In the genomic region with DNA sequence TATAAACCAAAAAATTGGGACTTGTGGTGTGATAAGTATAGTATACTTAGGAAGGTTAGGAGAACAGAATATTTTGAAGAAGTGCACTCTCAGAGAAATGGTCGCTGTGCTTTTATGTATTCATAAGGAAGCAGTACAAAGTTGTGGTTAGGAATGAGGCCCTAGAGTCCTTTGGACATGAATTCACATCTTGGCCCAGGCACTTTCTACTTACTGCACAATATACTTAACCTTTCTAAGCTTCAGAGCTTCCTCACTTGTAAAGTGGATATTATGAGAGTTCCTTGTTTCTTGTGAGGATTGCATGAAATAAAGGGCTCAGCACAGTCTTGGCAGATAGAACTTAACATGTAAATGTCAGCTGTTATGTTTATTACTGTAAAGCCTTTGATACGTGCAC, we compare ENCODE assay signal across 16 cellular contexts. TPM values are rescaled to one million over a fixed set of nuclear protein-coding genes. Genes with fewer than 3 reads are reported as not detected.
DNase-seq lines count a peak whose midpoint lies in the region; ATAC-seq, FAIRE-seq and TF ChIP-seq lines count a peak whose summit lies in the region.
"Had no signal": no experiment of that assay in that cellular context is flagged by ENCODE, and none has a peak within 500 bp of the region (broad histone marks: within the 10 kb centered on the region; RNA-seq: fewer than 3 reads in every experiment).

No MANE protein-coding gene starts in this region.

- H3K9me3 Mint-ChIP-seq in nephron: no peaks in the 10 kb centered on the region

- TF ChIP-seq CTCF in GM12878 (IDR thresholded peaks at IDR 0.05 in 2 of 3, conservative IDR thresholded peaks at IDR 0.05 in 1 of 3; ENCODE audit: control insufficient read depth in 2 of 3, extremely low read depth in 1 of 3, insufficient read depth in 1 of 3, low read depth in 3 of 3, low read length in 3 of 3): no peak
- TF ChIP-seq CTCF in nephron (IDR thresholded peaks at IDR 0.05; ENCODE audit: unreplicated experiment in 3 of 3): no peak

- no peaks in the 10 kb centered on the region for H3K79me2 ChIP-seq in GM12878 (ENCODE audit: control insufficient read depth, insufficient read depth, low read length)

- RAD21 ChIA-PET in GM12878 (lab: Charles Lee; ENCODE audit: unreplicated experiment): no interaction called here

- CTCF ChIA-PET in GM12878 (lab: Yijun Ruan, JAX): interaction anchor here (0.6 to 2.9 kb wide), 4 partner anchors 12 to 232 kb away, joined by 3 to 9 read pairs (median 4); a partner anchor contains a TSS

- no peak for FAIRE-seq in GM12878 (lab: Jason Lieb, UNC)

- H3K4me1 ChIP-seq in GM12878 (ENCODE audit: control insufficient read depth, insufficient read depth, low read length) (no peaks in the 10 kb centered on the region), urinary bladder (ENCODE audit: insufficient read depth) (no peaks in the 10 kb centered on the region)
- H3K4me1 ChIP-seq: BLaER1 had no signal

- POLR2A ChIA-PET in GM12878 (lab: Charles Lee): interaction anchor here (0.5 to 1.0 kb wide), 2 partner anchors 9 to 435 kb away, joined by 3 to 4 read pairs; no protein-coding TSS in a partner anchor

- H3K4me1 Mint-ChIP-seq in nephron: peaks cover 24% of the 10 kb centered on the region

- no peaks in the 10 kb centered on the region for H3K27me3 Mint-ChIP-seq in nephron (ENCODE audit: low read depth)

- H2AFZ ChIP-seq in GM12878 (ENCODE audit: control insufficient read depth, low read depth, low read length): no peak overlapping the region

- no peaks in the 10 kb centered on the region for H3K36me3 Mint-ChIP-seq in nephron (ENCODE audit: low read depth)

- H3K9me3 ChIP-seq in GM12878 (replicated peaks; ENCODE audit: control insufficient read depth, insufficient read depth, low read length): no peaks in the 10 kb centered on the region
- H3K9me3 ChIP-seq: BLaER1 had no signal

- ATAC-seq in GM12878: no peak
- ATAC-seq: HCT116, Panc1 had no signal

- in situ Hi-C loops in GM12878 (cut with MboI): no loop called here

- no peak for TF ChIP-seq EP300 in GM12878 (IDR thresholded peaks at IDR 0.05; ENCODE audit: borderline replicate concordance in 1 of 2, control insufficient read depth in 1 of 2, low read depth in 2 of 2, low read length in 2 of 2)

- no peak overlapping the region for H3K9ac ChIP-seq in GM12878 (ENCODE audit: control insufficient read depth, insufficient read depth, low read length)
- H3K9ac ChIP-seq: BLaER1 had no signal

- H3K27me3 ChIP-seq in GM12878 (replicated peaks in 1 of 2; ENCODE audit: control insufficient read depth in 2 of 2, insufficient read depth in 2 of 2, low read length in 1 of 2): no peaks in the 10 kb centered on the region
- H3K27me3 ChIP-seq: BLaER1 had no signal

- no peak overlapping the region for H3K4me2 ChIP-seq in GM12878 (ENCODE audit: control insufficient read depth, insufficient read depth)
- H3K4me2 ChIP-seq: BLaER1 had no signal

- peak; percentile 30 for DNase-seq in SIG-M5 treated with dmso at 0.1 percent for 504 hours (lab: John Stamatoyannopoulos, UW; ENCODE audit: unreplicated experiment)
- no peak for DNase-seq in SIG-M5 (lab: John Stamatoyannopoulos, UW)
- no peak for DNase-seq in GM12878 (ENCODE audit: low read depth, low spot score)
- DNase-seq in NCI-H2107 treated with DMSO at 0.1 percent for 48 hours (lab: John Stamatoyannopoulos, UW; ENCODE audit: unreplicated experiment): no peak
- no peak for DNase-seq in kidney tubule cell (ENCODE audit: low spot score)
- DNase-seq in caudate nucleus (lab: John Stamatoyannopoulos, UW): no peak
- DNase-seq: DMS 273 treated with DMSO at 0.1 percent for 48 hours, NCI-H1092 treated with DMSO at 0.1 percent for 48 hours, NCI-H1694 treated with DMSO at 0.1 percent for 48 hours, Right ventricle myocardium superior had no signal

- H3K27ac Mint-ChIP-seq in nephron: peak overlapping the region; percentile 33 to 86 (median 84)

- intact Hi-C loops in GM12878 (cut with micrococcal nuclease; ENCODE audit: unreplicated experiment): no loop called here

- H3K4me3 ChIP-seq in GM12878 (no peak overlapping the region), urinary bladder (ENCODE audit: low read depth, low read length) (no peak overlapping the region)
- H3K4me3 ChIP-seq: BLaER1 had no signal

- SMC1A ChIA-PET in GM12878 (lab: Charles Lee; ENCODE audit: uncharacterized antibody, unreplicated experiment): interaction anchor here (2.0 kb wide), 1 partner anchor 68 kb away, joined by 5 read pairs; no protein-coding TSS in a partner anchor

- H4K20me1 ChIP-seq in GM12878 (ENCODE audit: control insufficient read depth, insufficient read depth): no peaks in the 10 kb centered on the region
- H4K20me1 ChIP-seq: BLaER1 had no signal

- no peak overlapping the region for H3K4me3 Mint-ChIP-seq in nephron

- TF ChIP-seq POLR2A in GM12878 (IDR thresholded peaks at IDR 0.05; ENCODE audit: low read depth, low read length): no peak

- H3K27ac ChIP-seq in GM12878 (ENCODE audit: control insufficient read depth, insufficient read depth) (no peak overlapping the region), urinary bladder (ENCODE audit: low read depth) (peak overlapping the region; percentile 10), caudate nucleus (ENCODE audit: low read depth, low read length) (no peak overlapping the region)
- H3K27ac ChIP-seq: 22Rv1, BLaER1 had no signal

- no TSS peak for BruUV-seq in GM12878 (replicated peaks; lab: Mats Ljungman, UMichigan)

- 24% methylated on average over 2 of the region's 2 CpGs for WGBS in GM12878 (ENCODE audit: insufficient coverage, insufficient replicate concordance, low lambda C conversion rate, missing lambda C conversion rate)
- WGBS in urinary bladder: 27% methylated on average over 2 of the region's 2 CpGs

- no peak for TF ChIP-seq RAD21 in GM12878 (IDR thresholded peaks at IDR 0.05; ENCODE audit: insufficient read depth, low read depth, low read length)

- H3K36me3 ChIP-seq in GM12878 (ENCODE audit: control insufficient read depth in 2 of 2, insufficient read depth in 2 of 2, low read length in 1 of 2): no peaks in the 10 kb centered on the region
- no peaks in the 10 kb centered on the region for H3K36me3 ChIP-seq in urinary bladder (ENCODE audit: insufficient read depth)
- H3K36me3 ChIP-seq: BLaER1 had no signal

TF ChIP-seq in GM12878, 131 proteins besides CTCF, POLR2A, EP300 and RAD21:
- TF ChIP-seq RUNX3 (IDR thresholded peaks at IDR 0.05; ENCODE audit: low read length) (peak; percentile 39; the same call in 1 of the 2 replicates), IKZF2 (IDR thresholded peaks at IDR 0.05) (no peak)

RNA-seq across cellular contexts. Expression of a gene that starts 21.0 kb away (rescaled TPM):
- total RNA-seq in GM12878 (2013; cell fraction: nucleolus; rRNA removed): 55.2 and 56.0 TPM in 2 replicates
- total RNA-seq in GM12878 (2014; rRNA removed): 24.5 and 31.5 TPM in 2 replicates
- 33.3 and 33.8 TPM in 2 replicates for total RNA-seq in GM12878 (2014; rRNA removed; fragmentation: Illumina TruSeq; extraction: Trizol)
- total RNA-seq in GM12878 (2021): 35.0 and 35.3 TPM in 2 replicates
- polyA plus RNA-seq in GM12878 (2011; ENCODE audit: low read depth): 31.5 TPM
- polyA plus RNA-seq in GM12878 (2011; rRNA removed): 88.7 and 96.8 TPM in 2 replicates
- polyA plus RNA-seq in GM12878 (2011; cell fraction: cytosol; rRNA removed): 108 and 110 TPM in 2 replicates
- polyA plus RNA-seq in GM12878 (2011; cell fraction: nucleus; rRNA removed): 39.5 and 50.6 TPM in 2 replicates
- polyA plus RNA-seq in GM12878 (2012): 34.3 and 41.9 TPM in 2 replicates
- polyA plus RNA-seq in GM12878 (2014; fragmentation: Illumina TruSeq; extraction: Trizol): 39.8 and 41.9 TPM in 2 replicates
- 10 to 100 TPM; 37.8 to 55.6 TPM for polyA plus RNA-seq in GM12878 (2014; fragmentation: Nextera tagmentation; extraction: Ambion mirVana)
- polyA plus RNA-seq in GM12878 (2014; rRNA removed): 31.8 and 34.0 TPM in 2 replicates
- polyA plus RNA-seq in GM12878 (2016; fragmentation: Nextera tagmentation; extraction: Ambion mirVana): 10 to 100 TPM; 59.0 to 59.8 TPM
- 242 and 250 TPM in 2 replicates for polyA minus RNA-seq in GM12878 (2011; rRNA and poly(A)+ RNA removed)
- polyA minus RNA-seq in GM12878 (2011; cell fraction: cytosol; rRNA and poly(A)+ RNA removed): 44.1 and 47.9 TPM in 2 replicates
- polyA minus RNA-seq in GM12878 (2011; cell fraction: nucleus; rRNA and poly(A)+ RNA removed): 23.2 and 23.7 TPM in 2 replicates
- 73.9 TPM for total RNA-seq in urinary bladder
- 93.4 TPM for polyA plus RNA-seq in urinary bladder

RNA-seq across cellular contexts. Expression of a gene that starts 39.5 kb away (rescaled TPM):
- 7.9 and 8.9 TPM in 2 replicates for total RNA-seq in GM12878 (2013; cell fraction: nucleolus; rRNA removed)
- total RNA-seq in GM12878 (2014; rRNA removed) (77.0 and 78.5 TPM in 2 replicates), GM12878 (2014; rRNA removed; fragmentation: Illumina TruSeq; extraction: Trizol) (47.9 and 51.4 TPM in 2 replicates), GM12878 (2021) (56.2 and 58.4 TPM in 2 replicates), urinary bladder (65.1 TPM)
- polyA plus RNA-seq in GM12878 (2011; ENCODE audit: low read depth): 7.8 TPM
- polyA plus RNA-seq in GM12878 (2011; rRNA removed) (16.4 and 17.8 TPM in 2 replicates), GM12878 (2014; fragmentation: Illumina TruSeq; extraction: Trizol) (33.8 and 69.3 TPM in 2 replicates), GM12878 (2014; fragmentation: Nextera tagmentation; extraction: Ambion mirVana) (10 to 100 TPM in 1 of 2 experiments, 1 to 10 TPM in 1; 5.7 to 17.5 TPM), GM12878 (2014; rRNA removed) (74.2 and 82.3 TPM in 2 replicates), GM12878 (2016; fragmentation: Nextera tagmentation; extraction: Ambion mirVana) (10 to 100 TPM; 26.3 to 28.0 TPM), urinary bladder (277 TPM)
- 27.8 and 30.7 TPM in 2 replicates for polyA plus RNA-seq in GM12878 (2011; cell fraction: cytosol; rRNA removed)
- 10.9 TPM in 2 replicates for polyA plus RNA-seq in GM12878 (2011; cell fraction: nucleus; rRNA removed)
- polyA plus RNA-seq in GM12878 (2012): 17.2 and 19.4 TPM in 2 replicates
- 5.6 and 9.3 TPM in 2 replicates for polyA minus RNA-seq in GM12878 (2011; rRNA and poly(A)+ RNA removed)
- polyA minus RNA-seq in GM12878 (2011; cell fraction: cytosol; rRNA and poly(A)+ RNA removed): 4.2 and 5.1 TPM in 2 replicates
- polyA minus RNA-seq in GM12878 (2011; cell fraction: nucleus; rRNA and poly(A)+ RNA removed): 1.5 and 3.6 TPM in 2 replicates
